7 cellular contexts compared by ENCODE assay signal in the genomic region with DNA sequence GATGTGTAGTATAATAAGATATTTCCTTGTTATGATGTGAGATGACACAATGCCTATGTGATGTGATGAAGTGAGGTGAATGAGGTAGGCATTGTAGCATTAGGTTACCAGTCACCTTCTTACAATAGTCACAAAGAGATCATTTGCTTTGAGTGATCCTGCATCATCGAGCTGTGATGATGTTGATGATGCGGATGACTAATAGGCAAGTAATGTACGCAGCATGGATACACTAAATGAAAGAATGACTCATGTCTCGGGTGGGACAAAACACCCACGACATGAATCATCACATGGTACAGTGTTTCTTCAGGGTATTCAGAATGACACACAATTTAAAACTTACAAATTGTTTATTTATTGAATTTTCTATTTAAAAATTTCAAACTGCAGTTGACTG.
DNase-seq lines count a peak whose midpoint lies in the region; ATAC-seq and TF ChIP-seq lines count a peak whose summit lies in the region.

No MANE protein-coding gene starts in this region.

- peaks cover 0 to 9% of the 10 kb centered on the region in 2 donors for H3K4me1 ChIP-seq in right atrium auricular region

- no peak overlapping the region for H3K27ac ChIP-seq in right atrium auricular region

- peak; percentile 53 to 55 for DNase-seq in activated T-cell treated with anti-CD3 and anti-CD28 coated beads, Interleukin-2, amount 50 U/mL, for 48 hours
- DNase-seq in right atrium auricular region (ENCODE audit: low spot score) = peak; percentile 70
- DNase-seq in stimulated activated CD8-positive, alpha-beta memory T cell treated with anti-CD3 and anti-CD28 coated beads, Interleukin-12 subunit alpha, Interleukin-12 subunit beta, amount 100 ng/mL, for 4 hours (ENCODE audit: low read depth) = peak; percentile 24
- DNase-seq in NCI-H446 treated with DMSO at 0.1 percent for 48 hours (lab: John Stamatoyannopoulos, UW) = no peak
- DNase-seq in DMS79 (lab: John Stamatoyannopoulos, UW) = no peak

- no peaks in the 10 kb centered on the region for H3K9me3 ChIP-seq in right atrium auricular region

- no peaks in the 10 kb centered on the region for H3K36me3 ChIP-seq in right atrium auricular region

- TF ChIP-seq RAD21 in Ishikawa (IDR thresholded peaks at IDR 0.05; ENCODE audit: low read depth) = no peak

- no peaks in the 10 kb centered on the region for H3K27me3 ChIP-seq in right atrium auricular region

- ATAC-seq in GM18909 (IDR thresholded peaks at IDR 0.05; ENCODE audit: poor library complexity, unreplicated experiment) = peak; percentile 55

- peak; percentile 80; the same call in 1 of the 2 replicates for TF ChIP-seq EP300 in Ishikawa (IDR thresholded peaks at IDR 0.05; ENCODE audit: borderline replicate concordance)

- H3K4me3 ChIP-seq in right atrium auricular region = peak overlapping the region in 1 of 2 donors; percentile 22

- no peak for TF ChIP-seq CTCF in right atrium auricular region (IDR thresholded peaks at IDR 0.05)

TF ChIP-seq in Ishikawa, 13 proteins besides CTCF, POLR2A, EP300 and RAD21:
- TF ChIP-seq NFIC (IDR thresholded peaks at IDR 0.05) = no peak
- TF ChIP-seq, protein P1, sequence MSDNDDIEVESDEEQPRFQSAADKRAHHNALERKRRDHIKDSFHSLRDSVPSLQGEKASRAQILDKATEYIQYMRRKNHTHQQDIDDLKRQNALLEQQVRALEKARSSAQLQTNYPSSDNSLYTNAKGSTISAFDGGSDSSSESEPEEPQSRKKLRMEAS (IDR thresholded peaks at IDR 0.05) = 0 out of 2 replicates have a peak, but pooled peaks have one; percentile 21
- TF ChIP-seq, protein P2, sequence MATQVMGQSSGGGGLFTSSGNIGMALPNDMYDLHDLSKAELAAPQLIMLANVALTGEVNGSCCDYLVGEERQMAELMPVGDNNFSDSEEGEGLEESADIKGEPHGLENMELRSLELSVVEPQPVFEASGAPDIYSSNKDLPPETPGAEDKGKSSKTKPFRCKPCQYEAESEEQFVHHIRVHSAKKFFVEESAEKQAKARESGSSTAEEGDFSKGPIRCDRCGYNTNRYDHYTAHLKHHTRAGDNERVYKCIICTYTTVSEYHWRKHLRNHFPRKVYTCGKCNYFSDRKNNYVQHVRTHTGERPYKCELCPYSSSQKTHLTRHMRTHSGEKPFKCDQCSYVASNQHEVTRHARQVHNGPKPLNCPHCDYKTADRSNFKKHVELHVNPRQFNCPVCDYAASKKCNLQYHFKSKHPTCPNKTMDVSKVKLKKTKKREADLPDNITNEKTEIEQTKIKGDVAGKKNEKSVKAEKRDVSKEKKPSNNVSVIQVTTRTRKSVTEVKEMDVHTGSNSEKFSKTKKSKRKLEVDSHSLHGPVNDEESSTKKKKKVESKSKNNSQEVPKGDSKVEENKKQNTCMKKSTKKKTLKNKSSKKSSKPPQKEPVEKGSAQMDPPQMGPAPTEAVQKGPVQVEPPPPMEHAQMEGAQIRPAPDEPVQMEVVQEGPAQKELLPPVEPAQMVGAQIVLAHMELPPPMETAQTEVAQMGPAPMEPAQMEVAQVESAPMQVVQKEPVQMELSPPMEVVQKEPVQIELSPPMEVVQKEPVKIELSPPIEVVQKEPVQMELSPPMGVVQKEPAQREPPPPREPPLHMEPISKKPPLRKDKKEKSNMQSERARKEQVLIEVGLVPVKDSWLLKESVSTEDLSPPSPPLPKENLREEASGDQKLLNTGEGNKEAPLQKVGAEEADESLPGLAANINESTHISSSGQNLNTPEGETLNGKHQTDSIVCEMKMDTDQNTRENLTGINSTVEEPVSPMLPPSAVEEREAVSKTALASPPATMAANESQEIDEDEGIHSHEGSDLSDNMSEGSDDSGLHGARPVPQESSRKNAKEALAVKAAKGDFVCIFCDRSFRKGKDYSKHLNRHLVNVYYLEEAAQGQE (IDR thresholded peaks at IDR 0.05; ENCODE audit: low read depth) = no peak
- 0 out of 2 replicates have a peak, but pooled peaks have one; percentile 36 for TF ChIP-seq TCF12 (IDR thresholded peaks at IDR 0.05; ENCODE audit: low read depth)
- TF ChIP-seq YY1 (IDR thresholded peaks at IDR 0.05; ENCODE audit: low read depth) = no peak
- TF ChIP-seq ZBTB7A (IDR thresholded peaks at IDR 0.05; ENCODE audit: low read depth) = no peak
- peak; percentile 52; the same call in 1 of the 2 replicates for TF ChIP-seq FOXM1 (IDR thresholded peaks at IDR 0.05; ENCODE audit: borderline replicate concordance, low read depth)
- peak; percentile 61 for TF ChIP-seq CREB1 (IDR thresholded peaks at IDR 0.05; ENCODE audit: low read depth)
- no peak for TF ChIP-seq EGR1 (IDR thresholded peaks at IDR 0.05)
- TF ChIP-seq, protein P3, sequence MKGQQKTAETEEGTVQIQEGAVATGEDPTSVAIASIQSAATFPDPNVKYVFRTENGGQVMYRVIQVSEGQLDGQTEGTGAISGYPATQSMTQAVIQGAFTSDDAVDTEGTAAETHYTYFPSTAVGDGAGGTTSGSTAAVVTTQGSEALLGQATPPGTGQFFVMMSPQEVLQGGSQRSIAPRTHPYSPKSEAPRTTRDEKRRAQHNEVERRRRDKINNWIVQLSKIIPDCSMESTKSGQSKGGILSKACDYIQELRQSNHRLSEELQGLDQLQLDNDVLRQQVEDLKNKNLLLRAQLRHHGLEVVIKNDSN (IDR thresholded peaks at IDR 0.05) = no peak
- peak; percentile 75 for TF ChIP-seq TEAD4 (IDR thresholded peaks at IDR 0.05)
- TF ChIP-seq CEBPB (IDR thresholded peaks at IDR 0.05) = 0 out of 2 replicates have a peak, but pooled peaks have one; percentile 8
- no peak for TF ChIP-seq TAF1 (IDR thresholded peaks at IDR 0.05; ENCODE audit: low read depth)
TF ChIP-seq in Ishikawa: peak in this region for 6.

Comparison
In these comparisons a context has a peak if more than half of its experiments do, and no peak if none do; other contexts are left out.
1. DNase-seq: peak in activated T-cell treated with anti-CD3 and anti-CD28 coated beads, Interleukin-2, amount 50 U/mL, for 48 hours (2 of 2), right atrium auricular region (single experiment) and stimulated activated CD8-positive, alpha-beta memory T cell treated with anti-CD3 and anti-CD28 coated beads, Interleukin-12 subunit alpha, Interleukin-12 subunit beta, amount 100 ng/mL, for 4 hours (single experiment); none in NCI-H446 treated with DMSO at 0.1 percent for 48 hours (single experiment) and DMS79 (single experiment).